Comparison of ENCODE assay signal across 1 cellular context in genomic region chrX:413322-414201, GRCh38.
TF ChIP-seq lines count a peak whose summit lies in the region.

No MANE protein-coding gene starts in this region.

TF ChIP-seq in GM23338, 12 proteins besides CTCF, POLR2A, EP300 and RAD21 (continued from another document):
- no peak for TF ChIP-seq ZNF462 (CRISPR knock-in tag; IDR thresholded peaks at IDR 0.05)
- TF ChIP-seq CREB1 (CRISPR knock-in tag; IDR thresholded peaks at IDR 0.05; ENCODE audit: low read depth): no peak
- no peak for TF ChIP-seq EZH2phosphoT487 (IDR thresholded peaks at IDR 0.05; ENCODE audit: unreplicated experiment)
- TF ChIP-seq NANOG (IDR thresholded peaks at IDR 0.05; ENCODE audit: borderline replicate concordance): no peak
- no peak for TF ChIP-seq JUNB (IDR thresholded peaks at IDR 0.05; ENCODE audit: unreplicated experiment)
TF ChIP-seq in GM23338: peak in this region for 0.
